Comparison of ENCODE assay signal across 24 cellular contexts in genomic region chr2:133448195-133448594, GRCh38.
A peak's percentile ranks its signal among the peaks of the same experiment; 100 is the strongest.
DNase-seq lines count a peak whose midpoint lies in the region; ATAC-seq, FAIRE-seq and TF ChIP-seq lines count a peak whose summit lies in the region.
"Had no signal": no experiment of that assay in that cellular context is flagged by ENCODE, and none has a peak within 500 bp of the region (broad histone marks: within the 10 kb centered on the region; RNA-seq: fewer than 3 reads in every experiment).

No MANE protein-coding gene starts in this region.

- H3K4me3 ChIP-seq in bronchial epithelial cell (ENCODE audit: low read depth, low read length) = no peak overlapping the region
- no peak overlapping the region for H3K4me3 ChIP-seq in MM.1S (ENCODE audit: low read length)
- H3K4me3 ChIP-seq: BLaER1, GM12878 had no signal

- DNase-seq in DMS153 treated with DMSO at 0.1 percent for 48 hours (lab: John Stamatoyannopoulos, UW; ENCODE audit: unreplicated experiment) (peak; percentile 72), bronchial epithelial cell (ENCODE audit: low read depth) (peak; percentile 58), MM.1S (no peak), NCI-H748 treated with DMSO at 0.1 percent for 48 hours (lab: John Stamatoyannopoulos, UW) (no peak)
- DNase-seq in activated CD4-positive, alpha-beta T cell treated with anti-CD3 and anti-CD28 coated beads for 4 hours = no peak
- DNase-seq: 8988T; ACHN; BE2C; C1 segment of cervical spinal cord; CD4-positive, alpha-beta memory T cell; CD4-positive, CD25-positive, alpha-beta regulatory T cell; CD8-positive, alpha-beta memory T cell; COR-L47; DMS 273 treated with DMSO at 0.1 percent for 48 hours; DMS79; DND-41; EL; GDM1 had no signal

- TF ChIP-seq CTCF in bronchial epithelial cell (IDR thresholded peaks at IDR 0.05; ENCODE audit: insufficient read depth, low read length, severe bottlenecking) = no peak
- no peak for TF ChIP-seq CTCF in MM.1S (IDR thresholded peaks at IDR 0.05; ENCODE audit: low read length)

- no peak overlapping the region for H3K27ac ChIP-seq in MM.1S (ENCODE audit: low read length)
- H3K27ac ChIP-seq: BLaER1 had no signal

- H3K36me3 ChIP-seq in bronchial epithelial cell (ENCODE audit: control insufficient read depth, insufficient read depth, low read length) (no peaks in the 10 kb centered on the region), MM.1S (replicated peaks; ENCODE audit: insufficient read depth, low read length) (no peaks in the 10 kb centered on the region)
- H3K36me3 ChIP-seq: BE2C, BLaER1 had no signal

- no peaks in the 10 kb centered on the region for H3K9me2 ChIP-seq in MM.1S (replicated peaks; ENCODE audit: insufficient read depth, low read length)

- no peak for FAIRE-seq in bronchial epithelial cell (lab: Jason Lieb, UNC)
- FAIRE-seq: A204.1, GM12878, GM12892, GM18507 had no signal

- no peak overlapping the region for H2AFZ ChIP-seq in MM.1S (ENCODE audit: low read length)

- H3K9ac ChIP-seq in MM.1S (ENCODE audit: low read length) = no peak overlapping the region
- H3K9ac ChIP-seq: BLaER1 had no signal

- H3F3A ChIP-seq in MM.1S (ENCODE audit: insufficient read depth, low read length) = no peaks in the 10 kb centered on the region

- ATAC-seq in esophagus mucosa = peak; percentile 83
- ATAC-seq: GM12878 had no signal

- H3K9me3 ChIP-seq in MM.1S (replicated peaks; ENCODE audit: insufficient read depth, low read length) = no peaks in the 10 kb centered on the region
- H3K9me3 ChIP-seq: BE2C, BLaER1 had no signal

- no peaks in the 10 kb centered on the region for H3K4me1 ChIP-seq in MM.1S (ENCODE audit: low read length)
- H3K4me1 ChIP-seq: BE2C, BLaER1 had no signal

- H3K79me2 ChIP-seq in MM.1S (ENCODE audit: low read length) = no peaks in the 10 kb centered on the region

- H3K27me3 ChIP-seq in bronchial epithelial cell (ENCODE audit: control insufficient read depth, insufficient read depth, low read length) (no peaks in the 10 kb centered on the region), MM.1S (replicated peaks; ENCODE audit: insufficient read depth, low read length) (no peaks in the 10 kb centered on the region)
- H3K27me3 ChIP-seq: BE2C, BLaER1 had no signal

- H3K4me2 ChIP-seq in MM.1S (ENCODE audit: low read depth, low read length) = no peak overlapping the region
- H3K4me2 ChIP-seq: BLaER1 had no signal

- H4K20me1 ChIP-seq in MM.1S (ENCODE audit: insufficient read depth, low read length) = no peaks in the 10 kb centered on the region
- H4K20me1 ChIP-seq: BLaER1 had no signal

Comparison
In these comparisons a context has a peak if more than half of its experiments do, and no peak if none do; other contexts are left out.
1. DNase-seq: peak in DMS153 treated with DMSO at 0.1 percent for 48 hours (single experiment) and bronchial epithelial cell (single experiment); none in MM.1S (single experiment), activated CD4-positive, alpha-beta T cell treated with anti-CD3 and anti-CD28 coated beads for 4 hours (0 of 2) and NCI-H748 treated with DMSO at 0.1 percent for 48 hours (single experiment).